In the genomic region with DNA sequence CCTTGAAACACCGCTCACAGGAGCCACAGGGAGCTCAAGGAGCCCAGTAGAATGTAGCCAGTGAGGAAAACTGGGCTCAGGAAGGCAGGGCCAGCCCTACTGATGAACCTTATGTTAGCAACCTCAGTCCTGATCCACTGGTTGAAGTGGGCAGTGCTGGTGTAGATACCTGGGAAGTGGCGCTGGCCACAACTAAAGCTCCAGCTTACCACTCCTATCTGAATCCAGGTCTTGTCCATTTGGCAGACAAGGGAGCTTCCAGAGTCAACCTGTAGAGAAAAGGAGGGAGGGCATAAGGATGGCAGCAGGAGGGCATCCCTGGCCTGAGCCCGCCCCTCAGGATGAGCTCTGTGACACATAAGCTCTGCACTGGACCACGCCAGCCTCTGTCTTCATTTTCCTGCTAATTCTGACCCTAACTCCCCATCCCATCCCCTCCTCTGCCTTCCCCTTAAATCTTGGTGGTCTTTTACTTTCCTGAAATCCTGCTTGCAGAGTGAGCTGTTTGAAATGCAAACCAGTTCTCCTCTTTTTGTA, we compare ENCODE assay signal across 21 cellular contexts. TPM values are rescaled to one million over a fixed set of nuclear protein-coding genes. Genes with fewer than 3 reads are reported as not detected.
"Had no signal": no experiment of that assay in that cellular context is flagged by ENCODE, and none has a peak within 500 bp of the region (broad histone marks: within the 10 kb centered on the region; RNA-seq: fewer than 3 reads in every experiment).

No MANE protein-coding gene starts in this region.

- H3K36me3 ChIP-seq: gastroesophageal sphincter, neutrophil, spleen, upper lobe of right lung had no signal

- H3K36me3 Mint-ChIP-seq: activated naive CD8-positive, alpha-beta T cell; natural killer cell treated with Interleukin-12 subunit alpha and Interleukin-12 subunit beta and Interleukin-15 and Interleukin-18, amount 100 ng/mL, for 72 hours had no signal

- H3K9me3 Mint-ChIP-seq: activated T-cell treated with anti-CD3 and anti-CD28 coated beads, Interleukin-2, amount 50 U/mL, for 4 hours; central memory CD8-positive, alpha-beta T cell; natural killer cell treated with Interleukin-12 subunit alpha and Interleukin-12 subunit beta and Interleukin-15 and Interleukin-18, amount 100 ng/mL, for 72 hours had no signal

- H3K4me1 Mint-ChIP-seq: central memory CD8-positive, alpha-beta T cell had no signal

- DNase-seq: activated CD4-positive, alpha-beta T cell treated with anti-CD3 and anti-CD28 coated beads, Interleukin-2, amount 10 ng/mL, durations not matched to agents 24 days and 14 days; activated CD8-positive, alpha-beta T cell treated with anti-CD3 and anti-CD28 coated beads, Interleukin-2, amount 10 ng/mL, durations not matched to agents 7 days and 5 days; activated naive CD4-positive, alpha-beta T cell; activated T-cell treated with anti-CD3 and anti-CD28 coated beads, Interleukin-2, amount 50 U/mL, for 4 hours; hypothalamus; spleen; stimulated activated CD4-positive, alpha-beta T cell treated with anti-CD3 and anti-CD28 coated beads, Interleukin-4, amount 100 ng/mL, for 1 hour; stimulated activated naive CD4-positive, alpha-beta T cell; upper lobe of right lung had no signal

- ATAC-seq: activated CD4-positive, CD25-positive, alpha-beta regulatory T cell treated with anti-CD3 and anti-CD28 coated beads, Interleukin-2, amount 50 U/mL, for 24 hours; activated CD8-positive, alpha-beta T cell treated with anti-CD3 and anti-CD28 coated beads, Interleukin-2, amount 10 ng/mL, durations not matched to agents 7 days and 5 days; activated T-cell treated with anti-CD3 and anti-CD28 coated beads, Interleukin-2, amount 50 U/mL, for 4 hours; gastroesophageal sphincter; natural killer cell treated with Interleukin-12 subunit alpha and Interleukin-12 subunit beta and Interleukin-15 and Interleukin-18, amount 100 ng/mL, for 72 hours; upper lobe of right lung had no signal

- H3K4me1 ChIP-seq: gastroesophageal sphincter, spleen, upper lobe of right lung had no signal

- H3K4me3 Mint-ChIP-seq: activated CD4-positive, alpha-beta T cell treated with anti-CD3 and anti-CD28 coated beads, Interleukin-2, amount 10 ng/mL, durations not matched to agents 24 days and 14 days; activated CD8-positive, alpha-beta T cell treated with anti-CD3 and anti-CD28 coated beads, Interleukin-2, amount 10 ng/mL, durations not matched to agents 7 days and 5 days; activated naive CD8-positive, alpha-beta T cell; activated T-cell treated with anti-CD3 and anti-CD28 coated beads, Interleukin-2, amount 50 U/mL, for 4 hours; central memory CD8-positive, alpha-beta T cell; natural killer cell treated with Interleukin-12 subunit alpha and Interleukin-12 subunit beta and Interleukin-15 and Interleukin-18, amount 100 ng/mL, for 72 hours had no signal

- H3K27me3 ChIP-seq: upper lobe of right lung had no signal

- H3K4me3 ChIP-seq: dorsolateral prefrontal cortex, gastroesophageal sphincter, spleen, upper lobe of right lung had no signal

- H3K27ac Mint-ChIP-seq: activated CD4-positive, alpha-beta T cell treated with anti-CD3 and anti-CD28 coated beads, Interleukin-2, amount 10 ng/mL, durations not matched to agents 24 days and 14 days; activated CD8-positive, alpha-beta T cell treated with anti-CD3 and anti-CD28 coated beads, Interleukin-2, amount 10 ng/mL, durations not matched to agents 7 days and 5 days; activated naive CD8-positive, alpha-beta T cell; activated T-helper 2 cell treated with anti-CD3 and anti-CD28 coated beads, Interferon-gamma antibody, Interleukin-2, Interleukin-4, amounts not matched to agents 10 μg/mL and 5 μg/mL and 100 μg/mL, durations not matched to agents 14 hours and 24 hours and 36 hours; natural killer cell treated with Interleukin-12 subunit alpha and Interleukin-12 subunit beta and Interleukin-15 and Interleukin-18, amount 100 ng/mL, for 72 hours had no signal

- H3K9me3 ChIP-seq: gastroesophageal sphincter, neutrophil, spleen, upper lobe of right lung had no signal

- H3K27ac ChIP-seq: dorsolateral prefrontal cortex, gastroesophageal sphincter, neutrophil, spleen, upper lobe of right lung, VCaP had no signal

RNA-seq across cellular contexts. Expression of gene PRSS50, which starts 2.1 kb away (rescaled TPM):
- total RNA-seq: activated CD4-positive, alpha-beta T cell treated with anti-CD3 and anti-CD28 coated beads, Interleukin-2, amount 10 ng/mL, durations not matched to agents 24 days and 14 days; activated CD8-positive, alpha-beta T cell treated with anti-CD3 and anti-CD28 coated beads, Interleukin-2, amount 10 ng/mL, durations not matched to agents 7 days and 5 days; activated T-cell treated with anti-CD3 and anti-CD28 coated beads, Interleukin-2, amount 50 U/mL, for 4 hours; activated T-helper 2 cell treated with anti-CD3 and anti-CD28 coated beads, Interferon-gamma antibody, Interleukin-2, Interleukin-4, amounts not matched to agents 10 μg/mL and 5 μg/mL and 100 μg/mL, durations not matched to agents 14 hours and 24 hours and 36 hours; astrocyte; natural killer cell treated with Interleukin-12 subunit alpha and Interleukin-12 subunit beta and Interleukin-15 and Interleukin-18, amount 100 ng/mL, for 72 hours; renal cortical epithelial cell; T-helper 2 cell treated with Interferon-gamma antibody and Interleukin-4, amounts not matched to agents 100 ng/mL and 5 ng/mL, for 36 hours had no signal
- polyA plus RNA-seq: spleen had no signal

RNA-seq across cellular contexts. Expression of gene TMIE, which starts 18.6 kb away (rescaled TPM):
- total RNA-seq: activated CD4-positive, alpha-beta T cell treated with anti-CD3 and anti-CD28 coated beads, Interleukin-2, amount 10 ng/mL, durations not matched to agents 24 days and 14 days; activated T-helper 2 cell treated with anti-CD3 and anti-CD28 coated beads, Interferon-gamma antibody, Interleukin-2, Interleukin-4, amounts not matched to agents 10 μg/mL and 5 μg/mL and 100 μg/mL, durations not matched to agents 14 hours and 24 hours and 36 hours; natural killer cell treated with Interleukin-12 subunit alpha and Interleukin-12 subunit beta and Interleukin-15 and Interleukin-18, amount 100 ng/mL, for 72 hours; T-helper 2 cell treated with Interferon-gamma antibody and Interleukin-4, amounts not matched to agents 100 ng/mL and 5 ng/mL, for 36 hours had no signal
